ENCODE assay signal across 12 cellular contexts in the genomic region with DNA sequence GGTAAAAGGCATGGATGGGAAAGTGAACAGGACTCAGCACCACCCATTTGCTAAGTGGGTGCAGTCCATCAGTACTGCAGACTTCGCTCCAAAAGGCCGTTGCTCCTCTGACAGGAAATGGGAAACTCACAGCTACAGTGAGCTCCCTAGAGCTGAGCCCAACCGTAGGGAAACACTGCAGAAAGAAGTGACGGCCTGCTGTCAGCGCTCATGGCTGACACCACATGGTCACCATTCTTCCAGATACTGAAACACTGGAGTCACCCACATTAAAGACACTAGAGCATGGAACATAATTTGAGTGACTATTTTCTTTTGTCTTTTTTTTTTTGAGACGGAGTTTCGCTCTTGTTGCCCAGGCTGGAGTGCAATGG. TPM values are rescaled to one million over a fixed set of nuclear protein-coding genes. Genes with fewer than 3 reads are reported as not detected.
DNase-seq lines count a peak whose midpoint lies in the region; ATAC-seq and TF ChIP-seq lines count a peak whose summit lies in the region.
"Had no signal": no experiment of that assay in that cellular context is flagged by ENCODE, and none has a peak within 500 bp of the region (broad histone marks: within the 10 kb centered on the region; RNA-seq: fewer than 3 reads in every experiment).

No MANE protein-coding gene starts in this region.

- TF ChIP-seq CTCF in KMS-11 (conservative IDR thresholded peaks at IDR 0.05; ENCODE audit: low read depth, low read length) (no peak), dorsolateral prefrontal cortex (IDR thresholded peaks at IDR 0.05 in 54 of 56, conservative IDR thresholded peaks at IDR 0.05 in 2 of 56; ENCODE audit: low read depth in 1 of 56, partially characterized antibody in 56 of 56) (peak in 1 of 56 donors; percentile 7), thoracic aorta (IDR thresholded peaks at IDR 0.05) (no peak), hepatocyte (IDR thresholded peaks at IDR 0.05; ENCODE audit: poor library complexity) (no peak)

- no peaks in the 10 kb centered on the region for H3K27me3 ChIP-seq in KMS-11 (ENCODE audit: insufficient read depth, low read depth)
- H3K27me3 ChIP-seq in dorsolateral prefrontal cortex, result no peaks in the 10 kb centered on the region
- no peaks in the 10 kb centered on the region for H3K27me3 ChIP-seq in thoracic aorta (replicated peaks; ENCODE audit: insufficient read depth)
- H3K27me3 ChIP-seq in hepatocyte, result no peaks in the 10 kb centered on the region
- H3K27me3 ChIP-seq: esophagus squamous epithelium had no signal

- H3K27ac ChIP-seq in KMS-11, result peak overlapping the region; percentile 23; the same call in 1 of the 2 replicates
- H3K27ac ChIP-seq in dorsolateral prefrontal cortex, result peak overlapping the region in 41 of 59 donors; percentile 27 to 88 (median 63)
- peak overlapping the region in 1 of 2 donors; percentile 22 for H3K27ac ChIP-seq in thoracic aorta
- H3K27ac ChIP-seq in hepatocyte, result no peak overlapping the region
- H3K27ac ChIP-seq: esophagus squamous epithelium had no signal

- H4K20me1 ChIP-seq in KMS-11 (ENCODE audit: insufficient read depth), result no peaks in the 10 kb centered on the region
- H4K20me1 ChIP-seq in hepatocyte (ENCODE audit: insufficient read depth, poor library complexity, severe bottlenecking), result peaks cover 12% of the 10 kb centered on the region

- H3K36me3 ChIP-seq in KMS-11 (ENCODE audit: insufficient read depth) (no peaks in the 10 kb centered on the region), thoracic aorta (no peaks in the 10 kb centered on the region), hepatocyte (replicated peaks; ENCODE audit: insufficient read depth, low read depth) (no peaks in the 10 kb centered on the region)

- H3K4me2 ChIP-seq in KMS-11 (peak overlapping the region; percentile 53; the same call in 1 of the 2 replicates), hepatocyte (no peak overlapping the region)

- H3K9me3 ChIP-seq in thoracic aorta (no peaks in the 10 kb centered on the region), hepatocyte (ENCODE audit: low read depth) (no peaks in the 10 kb centered on the region)
- H3K9me3 ChIP-seq: esophagus squamous epithelium had no signal

- no peak overlapping the region for H3K9ac ChIP-seq in KMS-11

- ATAC-seq in left lobe of liver (peak; percentile 29), thoracic aorta (ENCODE audit: insufficient number of reproducible peaks, low FRiP score, low read depth) (peak; percentile 39)

- 70% methylated on average over 7 of the region's 7 CpGs for WGBS in hepatocyte (ENCODE audit: low lambda C conversion rate, missing lambda C conversion rate)

- intact Hi-C loops in dorsolateral prefrontal cortex (cut with DNase I), result no loop called here

- H3K4me1 ChIP-seq in KMS-11 (ENCODE audit: low read depth, poor library complexity, severe bottlenecking) (peaks cover 27% of the 10 kb centered on the region), thoracic aorta (ENCODE audit: control insufficient read depth in 1 of 2, low read depth in 2 of 2) (peaks cover 16 to 26% of the 10 kb centered on the region in 2 donors), hepatocyte (ENCODE audit: insufficient read depth) (no peaks in the 10 kb centered on the region)

- DNase-seq in dorsolateral prefrontal cortex, result peak in 1 of 10 donors; percentile 42
- DNase-seq in left lobe of liver (ENCODE audit: low spot score), result no peak
- no peak for DNase-seq in thoracic aorta (ENCODE audit: low spot score)
- no peak for DNase-seq in ecto neural progenitor cell (ENCODE audit: low spot score)
- no peak for DNase-seq in hepatocyte (ENCODE audit: low spot score)
- DNase-seq in epidermal melanocyte (ENCODE audit: insufficient read length, low spot score), result no peak
- DNase-seq: activated naive CD4-positive, alpha-beta T cell treated with anti-CD3 and anti-CD28 coated beads, Interleukin-2, amount 50 U/mL, for 16 hours; COR-L47; esophagus squamous epithelium; NCI-H1436; NCI-H524 had no signal

- no peak overlapping the region for H2AFZ ChIP-seq in KMS-11 (ENCODE audit: low read depth)
- H2AFZ ChIP-seq in hepatocyte, result no peak overlapping the region

- no peak overlapping the region for H3K4me3 ChIP-seq in KMS-11 (IDR thresholded peaks at IDR 0.05; ENCODE audit: insufficient read depth, low read depth, low read length)
- no peak overlapping the region for H3K4me3 ChIP-seq in dorsolateral prefrontal cortex
- no peak overlapping the region for H3K4me3 ChIP-seq in thoracic aorta
- no peak overlapping the region for H3K4me3 ChIP-seq in hepatocyte
- H3K4me3 ChIP-seq: esophagus squamous epithelium had no signal

- peaks cover 35% of the 10 kb centered on the region; the same call in 1 of the 2 replicates for H3K79me2 ChIP-seq in KMS-11 (ENCODE audit: insufficient read depth, low read depth)
- peaks cover 44% of the 10 kb centered on the region for H3K79me2 ChIP-seq in hepatocyte

- H3K9me2 ChIP-seq in hepatocyte (replicated peaks; ENCODE audit: insufficient read depth), result no peaks in the 10 kb centered on the region

RNA-seq across cellular contexts. Expression of gene UBE2O, which starts 31.9 kb away (rescaled TPM):
- total RNA-seq in dorsolateral prefrontal cortex (100 to 1,000 TPM in 15 of 120 experiments, 10 to 100 TPM in 105; 42.7 to 122 (median 85.2) TPM), left lobe of liver (9.8 TPM), thoracic aorta (10 to 100 TPM; 16.4 to 31.1 TPM), hepatocyte (14.6 and 15.2 TPM in 2 replicates)
- 9.7 and 12.5 TPM in 2 replicates for polyA plus RNA-seq in hepatocyte

RNA-seq across cellular contexts. Expression of gene SPHK1, which starts 36.6 kb away (rescaled TPM):
- total RNA-seq in dorsolateral prefrontal cortex (10 to 100 TPM in 1 of 120 experiments, 1 to 10 TPM in 117, under 1 TPM in 2; 0.76 to 10.2 (median 2.9) TPM), left lobe of liver (0.93 TPM), thoracic aorta (10 to 100 TPM; 46.8 to 47.4 TPM), hepatocyte (3.8 and 5.2 TPM in 2 replicates)
- polyA plus RNA-seq in hepatocyte, result 12.1 and 15.2 TPM in 2 replicates

RNA-seq across cellular contexts. Expression of gene AANAT, which starts 46.4 kb away (rescaled TPM):
- 1 to 10 TPM in 8 of 120 experiments, under 1 TPM in 34, not detected in 78; 0.22 to 2.0 (median 0.62) TPM for total RNA-seq in dorsolateral prefrontal cortex
- total RNA-seq in left lobe of liver, result not detected
- not detected for total RNA-seq in thoracic aorta
- total RNA-seq in hepatocyte, result 0.84 TPM in 1 of 2 replicates, not detected in the other
- polyA plus RNA-seq in hepatocyte, result 0.92 TPM in 1 of 2 replicates, not detected in the other
- total RNA-seq: esophagus squamous epithelium had no signal
